ENCODE assay signal across 8 cellular contexts in the genomic region with DNA sequence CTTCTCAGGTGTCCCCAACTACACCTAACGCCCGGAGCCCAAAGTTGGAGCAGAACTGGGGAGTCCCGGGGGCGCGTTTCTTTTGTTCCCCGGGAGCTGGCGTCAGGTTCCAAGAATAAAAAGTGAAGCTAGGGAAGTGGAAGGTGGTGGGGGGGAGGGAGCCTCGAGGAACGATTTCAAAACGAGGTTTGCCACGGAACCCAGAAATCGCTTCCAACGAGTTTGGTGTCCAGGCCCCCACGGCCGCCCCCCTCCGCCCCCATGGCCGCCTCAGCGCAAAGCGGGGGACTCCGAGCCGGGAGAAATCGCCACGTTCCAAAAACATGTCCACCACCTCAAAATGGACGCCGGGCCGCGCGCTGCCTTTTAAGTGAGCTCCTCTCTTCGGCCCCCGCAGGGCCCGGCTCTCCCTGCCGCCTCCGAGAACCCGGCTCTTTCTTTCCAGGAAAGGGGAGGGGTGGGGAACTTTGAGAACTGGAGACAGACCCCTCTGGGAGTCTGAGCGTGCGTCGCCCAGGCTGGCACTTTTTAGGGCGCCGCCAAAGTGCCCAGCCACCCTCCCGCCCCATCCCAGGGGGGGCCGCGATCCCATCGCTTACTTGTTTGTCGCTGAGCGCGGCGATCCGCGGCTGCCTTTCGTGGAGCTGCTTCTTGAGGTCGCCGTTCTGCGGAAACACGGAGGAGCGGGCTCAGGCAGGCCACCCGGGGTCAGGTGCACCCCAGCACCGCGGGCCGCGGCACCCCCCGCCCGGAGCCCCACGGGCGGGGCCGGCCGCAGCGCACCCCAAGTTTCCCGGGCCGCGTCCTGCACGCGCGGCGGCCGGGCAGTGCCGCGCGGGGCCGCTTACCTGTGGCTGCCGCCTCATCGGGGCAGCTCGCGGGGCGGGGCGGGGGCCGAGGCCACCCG. TPM values are rescaled to one million over a fixed set of nuclear protein-coding genes. Genes with fewer than 3 reads are reported as not detected.
DNase-seq lines count a peak whose midpoint lies in the region; ATAC-seq and TF ChIP-seq lines count a peak whose summit lies in the region.

No MANE protein-coding gene starts in this region.

- no peaks in the 10 kb centered on the region for H3K9me3 Mint-ChIP-seq in type B pancreatic cell

- H3K9ac ChIP-seq in adipocyte (ENCODE audit: low read length), result no peak overlapping the region

- peak overlapping the region; percentile 84 for H3K4me3 Mint-ChIP-seq in type B pancreatic cell

- H3K27me3 Mint-ChIP-seq in type B pancreatic cell, result peaks cover 47% of the 10 kb centered on the region

- TF ChIP-seq POLR2A in lower leg skin (IDR thresholded peaks at IDR 0.05), result no peak

- WGBS in lower leg skin, 2 donors, result 1 to 2% methylated on average over 55 to 67 of the region's 87 CpGs

- peak; percentile 30 to 32 for DNase-seq in activated T-cell treated with anti-CD3 and anti-CD28 coated beads, Interleukin-2, amount 50 U/mL, for 48 hours
- no peak for DNase-seq in activated T-cell treated with anti-CD3 and anti-CD28 coated beads for 4 hours
- peak; percentile 21 for DNase-seq in adipocyte (ENCODE audit: low read depth)
- no peak for DNase-seq in lower leg skin (ENCODE audit: low spot score in 2 of 2)
- DNase-seq in type B pancreatic cell (ENCODE audit: extremely low spot score, unreplicated experiment), result no peak
- DNase-seq in DMS153 (lab: John Stamatoyannopoulos, UW), result no peak

- no peak overlapping the region for H3K4me3 ChIP-seq in adipocyte (ENCODE audit: low read length)
- H3K4me3 ChIP-seq in lower leg skin (ENCODE audit: low read depth, poor library complexity, severe bottlenecking), result peak overlapping the region; percentile 4

- TF ChIP-seq CTCF in lower leg skin (IDR thresholded peaks at IDR 0.05), result no peak
- no peak for TF ChIP-seq CTCF in type B pancreatic cell (conservative IDR thresholded peaks at IDR 0.05)

- H3K4me1 ChIP-seq in adipocyte (ENCODE audit: control insufficient read depth, insufficient read depth, low read length), result peaks cover 7% of the 10 kb centered on the region

- no peak overlapping the region for H3K27ac Mint-ChIP-seq in type B pancreatic cell

- ATAC-seq in HG02642 (IDR thresholded peaks at IDR 0.05; ENCODE audit: poor library complexity, unreplicated experiment), result no peak
- ATAC-seq in HG03135 (IDR thresholded peaks at IDR 0.05; ENCODE audit: unreplicated experiment), result no peak

- peaks cover 34% of the 10 kb centered on the region for H3K4me1 Mint-ChIP-seq in type B pancreatic cell (ENCODE audit: unreplicated experiment)

- H3K9me3 ChIP-seq in adipocyte (ENCODE audit: control insufficient read depth, low read length), result peaks cover 18% of the 10 kb centered on the region

- peaks cover 59% of the 10 kb centered on the region for H3K27me3 ChIP-seq in adipocyte (replicated peaks; ENCODE audit: control insufficient read depth, insufficient read depth, low read length)

- H3K36me3 Mint-ChIP-seq in type B pancreatic cell, result peaks cover 4% of the 10 kb centered on the region

- intact Hi-C loops in lower leg skin (cut with DNase I; ENCODE audit: low total_unique reads), result no loop called here

- no peaks in the 10 kb centered on the region for H3K36me3 ChIP-seq in adipocyte (ENCODE audit: control insufficient read depth, insufficient read depth, low read length, severe bottlenecking)

RNA-seq across cellular contexts. Expression of gene PHF21B, which starts 1.6 kb away (rescaled TPM):
- total RNA-seq in lower leg skin, result under 1 TPM in 2 of 4 donors, not detected in 2; 0.17 to 0.62 TPM
- 2.1 and 19.0 TPM in 2 replicates for total RNA-seq in type B pancreatic cell (ENCODE audit: low replicate concordance)

Comparison
In these comparisons a context has a peak if more than half of its experiments do, and no peak if none do; other contexts are left out.
1. DNase-seq: peak in activated T-cell treated with anti-CD3 and anti-CD28 coated beads, Interleukin-2, amount 50 U/mL, for 48 hours (2 of 2) and adipocyte (single experiment); none in activated T-cell treated with anti-CD3 and anti-CD28 coated beads for 4 hours (single experiment), lower leg skin (0 of 2), type B pancreatic cell (single experiment) and DMS153 (single experiment).